10 cellular contexts compared by ENCODE assay signal in genomic region chr16:88771294-88771772, GRCh38. TPM values are rescaled to one million over a fixed set of nuclear protein-coding genes. Genes with fewer than 3 reads are reported as not detected.
DNase-seq lines count a peak whose midpoint lies in the region; ATAC-seq and TF ChIP-seq lines count a peak whose summit lies in the region.
"Had no signal": no experiment of that assay in that cellular context is flagged by ENCODE, and none has a peak within 500 bp of the region (broad histone marks: within the 10 kb centered on the region; RNA-seq: fewer than 3 reads in every experiment).

No MANE protein-coding gene starts in this region.

- H3K79me2 ChIP-seq in fibroblast of lung (ENCODE audit: control insufficient read depth, insufficient read depth, low read length), result peaks cover 86% of the 10 kb centered on the region

- ATAC-seq in CD8-positive, alpha-beta T cell, result no peak
- ATAC-seq in HG03378 (IDR thresholded peaks at IDR 0.05; ENCODE audit: unreplicated experiment), result no peak

- POLR2A ChIA-PET in CD8-positive, alpha-beta T cell (lab: Charles Lee), result interaction anchor here (1.0 kb wide), 1 partner anchor 34 kb away, joined by 3 read pairs; no protein-coding TSS in a partner anchor

- H3K9me3 ChIP-seq in CD8-positive, alpha-beta T cell (ENCODE audit: low read length), result no peaks in the 10 kb centered on the region
- H3K9me3 ChIP-seq in SJSA1 (replicated peaks), result no peaks in the 10 kb centered on the region
- H3K9me3 ChIP-seq in fibroblast of lung (ENCODE audit: control insufficient read depth, insufficient read depth, low read depth, low read length), result no peaks in the 10 kb centered on the region
- no peaks in the 10 kb centered on the region for H3K9me3 ChIP-seq in sigmoid colon

- no peak overlapping the region for H3K4me3 ChIP-seq in CD8-positive, alpha-beta T cell (ENCODE audit: low read depth, low read length)
- peak overlapping the region; percentile 13; the same call in 1 of the 2 replicates for H3K4me3 ChIP-seq in SJSA1
- peak overlapping the region in 1 of 4 experiments; percentile 4 for H3K4me3 ChIP-seq in fibroblast of lung (replicated peaks in 1 of 4; ENCODE audit: control extremely low read depth in 1 of 4, insufficient read depth in 1 of 4, low read depth in 3 of 4, low read length in 4 of 4)
- H3K4me3 ChIP-seq in sigmoid colon, result peak overlapping the region in 3 of 4 donors; percentile 11 to 38 (median 37)

- H3K4me1 Mint-ChIP-seq in CD8-positive, alpha-beta T cell (ENCODE audit: low read depth), result peaks cover 23% of the 10 kb centered on the region

- DNase-seq in CD8-positive, alpha-beta T cell, result no peak
- DNase-seq in SJSA1 (ENCODE audit: low read depth in 1 of 2, low spot score in 2 of 2) (no peak), fibroblast of lung (ENCODE audit: low read depth in 2 of 2) (no peak), sigmoid colon (no peak), NCI-H226 (no peak), NCI-H1092 treated with DMSO at 0.1 percent for 48 hours (lab: John Stamatoyannopoulos, UW) (no peak)
- DNase-seq in stimulated activated CD4-positive, alpha-beta T cell treated with anti-CD3 and anti-CD28 coated beads, Interleukin-15, amount 100 ng/mL, for 24 hours, result no peak
- DNase-seq: activated CD4-positive, alpha-beta T cell treated with anti-CD3 and anti-CD28 coated beads, Interleukin-2, amount 50 U/mL, for 4 hours; NCI-H1436 treated with DMSO at 0.1 percent for 48 hours had no signal

- no peaks in the 10 kb centered on the region for H3K36me3 ChIP-seq in CD8-positive, alpha-beta T cell (ENCODE audit: insufficient read depth, low read length)
- peaks cover 54% of the 10 kb centered on the region for H3K36me3 ChIP-seq in SJSA1
- peaks cover 3% of the 10 kb centered on the region for H3K36me3 ChIP-seq in fibroblast of lung (ENCODE audit: control insufficient read depth, insufficient read depth, low read length)
- H3K36me3 ChIP-seq in sigmoid colon, result no peaks in the 10 kb centered on the region

- intact Hi-C loops in CD8-positive, alpha-beta T cell (cut with DNase I, micrococcal nuclease), result no loop called here
- intact Hi-C loops in sigmoid colon (cut with DNase I), result loop anchor here (10.0 kb wide), 1 partner anchor 917 kb away; no protein-coding TSS in a partner anchor

- no peaks in the 10 kb centered on the region for H3K36me3 Mint-ChIP-seq in CD8-positive, alpha-beta T cell

- H3K4me3 Mint-ChIP-seq in CD8-positive, alpha-beta T cell, result no peak overlapping the region

- TF ChIP-seq EP300 in sigmoid colon (IDR thresholded peaks at IDR 0.05), result no peak

- TF ChIP-seq POLR2A in sigmoid colon (IDR thresholded peaks at IDR 0.05), result no peak

- no peak overlapping the region for H2AFZ ChIP-seq in fibroblast of lung (ENCODE audit: low read length)

- H3K27ac ChIP-seq in CD8-positive, alpha-beta T cell (ENCODE audit: low read depth, low read length), result no peak overlapping the region
- H3K27ac ChIP-seq in SJSA1 (peak overlapping the region; percentile 38), fibroblast of lung (ENCODE audit: insufficient read depth, low read length) (peak overlapping the region; percentile 69), sigmoid colon (peak overlapping the region; percentile 89 to 100 (median 96))

- H3K27me3 ChIP-seq in CD8-positive, alpha-beta T cell (ENCODE audit: insufficient read depth, low read length), result no peaks in the 10 kb centered on the region
- no peaks in the 10 kb centered on the region for H3K27me3 ChIP-seq in SJSA1 (replicated peaks)
- no peaks in the 10 kb centered on the region for H3K27me3 ChIP-seq in fibroblast of lung (ENCODE audit: control insufficient read depth, insufficient read depth, low read length)
- no peaks in the 10 kb centered on the region for H3K27me3 ChIP-seq in sigmoid colon

- CTCF ChIA-PET in CD8-positive, alpha-beta T cell (lab: Charles Lee), result interaction anchor here (0.7 to 3.1 kb wide), 3 partner anchors 9 to 34 kb away, joined by 3 to 12 read pairs (median 5); no protein-coding TSS in a partner anchor

- peak overlapping the region; percentile 78 for H3K27ac Mint-ChIP-seq in CD8-positive, alpha-beta T cell

- peak overlapping the region; percentile 46 for H3K9ac ChIP-seq in fibroblast of lung (ENCODE audit: insufficient read depth, low read length)

- H3K4me1 ChIP-seq in CD8-positive, alpha-beta T cell (ENCODE audit: insufficient read depth, low read length), result peaks cover 39% of the 10 kb centered on the region
- H3K4me1 ChIP-seq in SJSA1 (replicated peaks) (peaks cover 79% of the 10 kb centered on the region), fibroblast of lung (ENCODE audit: control insufficient read depth, extremely low read depth, insufficient read depth, low read length) (peaks cover 56% of the 10 kb centered on the region), sigmoid colon (peaks cover 0 to 100% (median 100%) of the 10 kb centered on the region in 4 donors)

- no peak for TF ChIP-seq CTCF in CD8-positive, alpha-beta T cell (IDR thresholded peaks at IDR 0.05)
- TF ChIP-seq CTCF in fibroblast of lung (conservative IDR thresholded peaks at IDR 0.05 in 1 of 2, IDR thresholded peaks at IDR 0.05 in 1 of 2; ENCODE audit: low read depth in 1 of 2, low read length in 2 of 2), result no peak
- TF ChIP-seq CTCF in sigmoid colon (IDR thresholded peaks at IDR 0.05), result no peak

- H3K27me3 Mint-ChIP-seq in CD8-positive, alpha-beta T cell (ENCODE audit: low read depth), result no peaks in the 10 kb centered on the region

- H3K9me3 Mint-ChIP-seq in CD8-positive, alpha-beta T cell, result no peaks in the 10 kb centered on the region

- WGBS in sigmoid colon, 2 donors, result 71 to 81% methylated on average over 19 of the region's 19 CpGs

- no peaks in the 10 kb centered on the region for H4K20me1 ChIP-seq in fibroblast of lung (ENCODE audit: control insufficient read depth, extremely low read depth, insufficient read depth, low read length)

- H3K4me2 ChIP-seq in fibroblast of lung (ENCODE audit: extremely low read depth, insufficient read depth, low read length), result peak overlapping the region; percentile 44

RNA-seq across cellular contexts. Expression of gene PIEZO1, which starts 13.7 kb away (rescaled TPM):
- 10 to 100 TPM; 67.4 to 70.1 TPM for total RNA-seq in CD8-positive, alpha-beta T cell
- total RNA-seq in SJSA1 (2014; rRNA removed; shearing (Covaris generic)), result 142 and 181 TPM in 2 replicates
- 135 and 313 TPM in 2 replicates for total RNA-seq in fibroblast of lung
- 94.5 and 126 TPM in 2 replicates for polyA plus RNA-seq in fibroblast of lung
- 184 and 260 TPM in 2 replicates for polyA plus RNA-seq in fibroblast of lung (2012)
- polyA minus RNA-seq in fibroblast of lung (ENCODE audit: low replicate concordance), result 1,099 and 1,312 TPM in 2 replicates
- 100 to 1,000 TPM in 3 of 4 donors, 10 to 100 TPM in 1; 97.4 to 242 (median 158) TPM for total RNA-seq in sigmoid colon
- 100 to 1,000 TPM in 1 of 3 donors, 10 to 100 TPM in 2; 18.0 to 169 (median 29.4) TPM for polyA plus RNA-seq in sigmoid colon

RNA-seq across cellular contexts. Expression of gene CDT1, which starts 32.3 kb away (rescaled TPM):
- 1 to 10 TPM; 1.2 to 2.3 TPM for total RNA-seq in CD8-positive, alpha-beta T cell
- total RNA-seq in SJSA1 (2014; rRNA removed; shearing (Covaris generic)), result 36.7 and 45.7 TPM in 2 replicates
- total RNA-seq in fibroblast of lung (0.77 and 3.6 TPM in 2 replicates), sigmoid colon (1 to 10 TPM in 1 of 4 donors, under 1 TPM in 2, not detected in 1; 0.71 to 3.0 (median 0.81) TPM)
- polyA plus RNA-seq in fibroblast of lung (1.3 and 4.5 TPM in 2 replicates), sigmoid colon (10 to 100 TPM in 1 of 3 donors, 1 to 10 TPM in 2; 3.6 to 17.4 (median 6.9) TPM)
- polyA plus RNA-seq in fibroblast of lung (2012), result 4.2 and 19.0 TPM in 2 replicates
- 4.7 and 23.7 TPM in 2 replicates for polyA minus RNA-seq in fibroblast of lung (ENCODE audit: low replicate concordance)

RNA-seq across cellular contexts. Expression of gene APRT, which starts 40.4 kb away (rescaled TPM):
- total RNA-seq in CD8-positive, alpha-beta T cell, result 100 to 1,000 TPM; 171 to 178 TPM
- 90.6 and 138 TPM in 2 replicates for total RNA-seq in SJSA1 (2014; rRNA removed; shearing (Covaris generic))
- total RNA-seq in fibroblast of lung, result 50.3 and 95.6 TPM in 2 replicates
- 39.2 and 57.6 TPM in 2 replicates for polyA plus RNA-seq in fibroblast of lung
- polyA plus RNA-seq in fibroblast of lung (2012), result 155 and 232 TPM in 2 replicates
- polyA minus RNA-seq in fibroblast of lung (ENCODE audit: low replicate concordance), result 62.8 and 64.3 TPM in 2 replicates
- 10 to 100 TPM; 56.6 to 78.3 (median 62.5) TPM for total RNA-seq in sigmoid colon
- polyA plus RNA-seq in sigmoid colon, result 100 to 1,000 TPM; 245 to 329 (median 294) TPM
